ENCODE assay signal across 19 cellular contexts in the genomic region with DNA sequence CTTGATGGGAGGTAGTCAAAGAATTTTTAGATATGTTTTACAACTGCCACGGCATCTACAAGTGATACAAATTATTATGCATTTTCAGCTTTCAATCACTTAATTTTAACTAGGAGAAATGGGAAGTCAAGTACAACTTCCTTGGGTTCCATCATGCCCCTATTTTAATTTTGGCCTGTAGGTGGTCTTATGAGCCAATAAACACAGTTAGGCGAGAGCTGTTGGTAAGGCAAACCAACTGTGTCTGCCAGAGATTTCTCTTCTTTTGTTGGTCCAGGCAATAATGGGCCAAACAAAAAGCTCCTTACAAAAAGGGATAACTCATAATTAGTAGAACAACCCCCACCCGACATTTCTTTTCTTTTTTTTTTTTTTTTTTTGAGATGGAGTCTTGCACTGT.
"Had no signal": no experiment of that assay in that cellular context is flagged by ENCODE, and none has a peak within 500 bp of the region (broad histone marks: within the 10 kb centered on the region; RNA-seq: fewer than 3 reads in every experiment).

No MANE protein-coding gene starts in this region.

- H3K27me3 ChIP-seq: stomach, transverse colon had no signal

- H3K36me3 ChIP-seq: heart left ventricle, pancreas, stomach, thoracic aorta, transverse colon had no signal

- H3K4me3 ChIP-seq: coronary artery, heart left ventricle, pancreas, stomach, thoracic aorta, transverse colon had no signal

- H3K4me1 ChIP-seq: heart left ventricle, pancreas, stomach, transverse colon had no signal

- H3K9me3 ChIP-seq: heart left ventricle, pancreas, stomach, thoracic aorta, transverse colon had no signal

- H3K27ac ChIP-seq: coronary artery, heart left ventricle, pancreas, stomach, thoracic aorta, transverse colon had no signal

- DNase-seq: effector CD4-positive, alpha-beta T cell; foreskin melanocyte; heart left ventricle; hippocampal formation; islet precursor cell; mammary epithelial cell; occipital lobe; pancreas; right cardiac atrium; small intestine; stimulated activated CD4-positive, alpha-beta T cell treated with anti-CD3 and anti-CD28 coated beads, Interleukin-12 subunit alpha, Interleukin-12 subunit beta, amount 100 ng/mL, for 4 hours; stimulated activated naive CD4-positive, alpha-beta T cell; stomach; substantia nigra; transverse colon had no signal

- ATAC-seq: heart left ventricle; left lobe of liver; natural killer cell treated with Interleukin-12 subunit alpha and Interleukin-12 subunit beta and Interleukin-15 and Interleukin-18, amount 100 ng/mL, for 72 hours; pancreas; right cardiac atrium had no signal
